In genomic region chr5:174324680-174325079, GRCh38 we compare ENCODE assay signal across 24 cellular contexts.
"Had no signal": no experiment of that assay in that cellular context is flagged by ENCODE, and none has a peak within 500 bp of the region (broad histone marks: within the 10 kb centered on the region; RNA-seq: fewer than 3 reads in every experiment).

No MANE protein-coding gene starts in this region.

- H3K4me3 Mint-ChIP-seq: activated CD8-positive, alpha-beta T cell treated with anti-CD3 and anti-CD28 coated beads for 36 hours; activated naive CD8-positive, alpha-beta T cell treated with anti-CD3 and anti-CD28 coated beads for 36 hours; activated T-helper 17 cell treated with anti-CD3 and anti-CD28 coated beads, Interleukin-2, amount 50 U/mL, for 72 hours; central memory CD8-positive, alpha-beta T cell; natural killer cell treated with Interleukin-12 subunit alpha and Interleukin-12 subunit beta and Interleukin-15 and Interleukin-18, amount 100 ng/mL, for 72 hours; stimulated activated memory B cell treated with anti-CD40 and anti-IgM and Interleukin-4, amounts not matched to agents 10 μg/mL and 1 μg/mL and 100 μg/mL, for 72 hours had no signal

- H3K36me3 Mint-ChIP-seq: activated naive CD8-positive, alpha-beta T cell treated with anti-CD3 and anti-CD28 coated beads for 36 hours; natural killer cell treated with Interleukin-12 subunit alpha and Interleukin-12 subunit beta and Interleukin-15 and Interleukin-18, amount 100 ng/mL, for 72 hours; stimulated activated memory B cell treated with anti-CD40 and anti-IgM and Interleukin-4, amounts not matched to agents 10 μg/mL and 1 μg/mL and 100 μg/mL, for 72 hours had no signal

- H3K27ac ChIP-seq: body of pancreas, lower lobe of right lung, neutrophil, parathyroid adenoma, sigmoid colon, spleen, thoracic aorta, upper lobe of right lung had no signal

- H3K4me3 ChIP-seq: body of pancreas, lower lobe of right lung, sigmoid colon, spleen, thoracic aorta, upper lobe of right lung had no signal

- H3K79me2 ChIP-seq: parathyroid adenoma had no signal

- H3K4me1 Mint-ChIP-seq: activated naive CD8-positive, alpha-beta T cell treated with anti-CD3 and anti-CD28 coated beads for 36 hours; activated T-helper 17 cell treated with anti-CD3 and anti-CD28 coated beads, Interleukin-2, amount 50 U/mL, for 72 hours; central memory CD8-positive, alpha-beta T cell; stimulated activated memory B cell treated with anti-CD40 and anti-IgM and Interleukin-4, amounts not matched to agents 10 μg/mL and 1 μg/mL and 100 μg/mL, for 72 hours had no signal

- ATAC-seq: activated CD8-positive, alpha-beta T cell treated with anti-CD3 and anti-CD28 coated beads for 36 hours; activated T-helper 17 cell treated with anti-CD3 and anti-CD28 coated beads, Interleukin-2, amount 50 U/mL, for 72 hours; body of pancreas; stimulated activated memory B cell treated with anti-CD40 and anti-IgM and Interleukin-4, amounts not matched to agents 10 μg/mL and 1 μg/mL and 100 μg/mL, for 72 hours had no signal

- H2AFZ ChIP-seq: parathyroid adenoma had no signal

- H3K9me3 ChIP-seq: body of pancreas, lower lobe of right lung, neutrophil, sigmoid colon, spleen, thoracic aorta, upper lobe of right lung had no signal

- H3K4me1 ChIP-seq: body of pancreas, lower lobe of right lung, parathyroid adenoma, sigmoid colon, spleen, upper lobe of right lung had no signal

- H3K36me3 ChIP-seq: lower lobe of right lung, neutrophil, sigmoid colon, spleen, thoracic aorta, upper lobe of right lung had no signal

- H3K9me3 Mint-ChIP-seq: activated CD8-positive, alpha-beta T cell treated with anti-CD3 and anti-CD28 coated beads for 36 hours; activated naive CD8-positive, alpha-beta T cell treated with anti-CD3 and anti-CD28 coated beads for 36 hours; central memory CD8-positive, alpha-beta T cell; natural killer cell treated with Interleukin-12 subunit alpha and Interleukin-12 subunit beta and Interleukin-15 and Interleukin-18, amount 100 ng/mL, for 72 hours had no signal

- H3K27me3 ChIP-seq: body of pancreas had no signal

- H3K27ac Mint-ChIP-seq: activated CD8-positive, alpha-beta T cell treated with anti-CD3 and anti-CD28 coated beads for 36 hours; activated naive CD8-positive, alpha-beta T cell treated with anti-CD3 and anti-CD28 coated beads for 36 hours; activated T-helper 17 cell treated with anti-CD3 and anti-CD28 coated beads, Interleukin-2, amount 50 U/mL, for 72 hours; natural killer cell treated with Interleukin-12 subunit alpha and Interleukin-12 subunit beta and Interleukin-15 and Interleukin-18, amount 100 ng/mL, for 72 hours; stimulated activated memory B cell treated with anti-CD40 and anti-IgM and Interleukin-4, amounts not matched to agents 10 μg/mL and 1 μg/mL and 100 μg/mL, for 72 hours had no signal

- DNase-seq: activated CD4-positive, alpha-beta T cell treated with anti-CD3 and anti-CD28 coated beads for 48 hours; activated CD4-positive, CD25-positive, alpha-beta regulatory T cell; activated naive CD4-positive, alpha-beta T cell; activated naive CD8-positive, alpha-beta T cell treated with anti-CD3 and anti-CD28 coated beads for 36 hours; activated T-cell treated with anti-CD3 and anti-CD28 coated beads, Interleukin-2, amount 50 U/mL, for 1 hour; effector CD4-positive, alpha-beta T cell; foreskin fibroblast; hippocampal formation; lower lobe of right lung; sigmoid colon; stimulated activated CD4-positive, alpha-beta T cell treated with anti-CD3 and anti-CD28 coated beads, Interleukin-4, amount 100 ng/mL, for 4 hours; T-helper 1 cell; T-helper 9 cell; upper lobe of right lung had no signal

- H3K9ac ChIP-seq: parathyroid adenoma had no signal
